24 cellular contexts compared by ENCODE assay signal in genomic region chr12:32229971-32230606, GRCh38.
DNase-seq lines count a peak whose midpoint lies in the region; ATAC-seq and TF ChIP-seq lines count a peak whose summit lies in the region.
"Had no signal": no experiment of that assay in that cellular context is flagged by ENCODE, and none has a peak within 500 bp of the region (broad histone marks: within the 10 kb centered on the region; RNA-seq: fewer than 3 reads in every experiment).

No MANE protein-coding gene starts in this region.

- H3K27ac ChIP-seq in DOHH2 (ENCODE audit: low read depth, low read length) (peak overlapping the region; percentile 26), neural cell (ENCODE audit: low read length) (peak overlapping the region; percentile 53)
- H3K27ac ChIP-seq: PC-9, SJCRH30 had no signal

- peaks cover 10% of the 10 kb centered on the region for H3K36me3 Mint-ChIP-seq in WTC11
- H3K36me3 Mint-ChIP-seq in activated T-helper 1 cell treated with anti-CD3 and anti-CD28 coated beads, Interleukin-12 subunit alpha, Interleukin-12 subunit beta, Interleukin-2, Interleukin-4 antibody, amounts not matched to agents 30 ng/mL and 10 ng/mL and 1 ng/mL, durations not matched to agents 14 hours and 24 hours and 36 hours (ENCODE audit: low read depth) = no peaks in the 10 kb centered on the region
- peaks cover 0 to 10% (median 3%) of the 10 kb centered on the region in 3 donors for H3K36me3 Mint-ChIP-seq in naive thymus-derived CD8-positive, alpha-beta T cell

- H3K9me2 ChIP-seq in DOHH2 (replicated peaks; ENCODE audit: control insufficient read depth, low read length) = no peaks in the 10 kb centered on the region
- no peaks in the 10 kb centered on the region for H3K9me2 ChIP-seq in neural cell (ENCODE audit: insufficient read depth, low read length)

- H3K27me3 Mint-ChIP-seq in WTC11 (ENCODE audit: low read depth) = no peaks in the 10 kb centered on the region
- no peaks in the 10 kb centered on the region for H3K27me3 Mint-ChIP-seq in activated T-helper 1 cell treated with anti-CD3 and anti-CD28 coated beads, Interleukin-12 subunit alpha, Interleukin-12 subunit beta, Interleukin-2, Interleukin-4 antibody, amounts not matched to agents 30 ng/mL and 10 ng/mL and 1 ng/mL, durations not matched to agents 14 hours and 24 hours and 36 hours (ENCODE audit: insufficient read depth)
- no peaks in the 10 kb centered on the region for H3K27me3 Mint-ChIP-seq in naive thymus-derived CD8-positive, alpha-beta T cell
- H3K27me3 Mint-ChIP-seq: B cell; CD8-positive, alpha-beta memory T cell; T-cell had no signal

- H3K27me3 ChIP-seq in DOHH2 (ENCODE audit: control insufficient read depth, low read length) (no peaks in the 10 kb centered on the region), neural cell (ENCODE audit: insufficient read depth, low read depth, low read length) (no peaks in the 10 kb centered on the region)
- H3K27me3 ChIP-seq: SJCRH30 had no signal

- DNase-seq in NCI-H524 (lab: John Stamatoyannopoulos, UW) (peak; percentile 29 to 71), WTC11 (ENCODE audit: low spot score) (no peak), left colon (no peak)
- no peak for DNase-seq in activated T-helper 1 cell treated with anti-CD3 and anti-CD28 coated beads, Interleukin-12 subunit alpha, Interleukin-12 subunit beta, Interleukin-2, Interleukin-4 antibody, amounts not matched to agents 30 ng/mL and 10 ng/mL and 1 ng/mL, durations not matched to agents 14 hours and 24 hours and 36 hours (ENCODE audit: low spot score)
- no peak for DNase-seq in naive thymus-derived CD8-positive, alpha-beta T cell
- DNase-seq: CD8-positive, alpha-beta memory T cell; DMS153; HCEC 1CT; IMR-90; KG1; NCI-H1048; NCI-H2029 treated with DMSO at 0.1 percent for 48 hours; NCI-H226; NCI-H510A; NCI-H774; PC-9; T-cell had no signal

- intact Hi-C loops in activated T-helper 1 cell treated with anti-CD3 and anti-CD28 coated beads, Interleukin-12 subunit alpha, Interleukin-12 subunit beta, Interleukin-2, Interleukin-4 antibody, amounts not matched to agents 30 ng/mL and 10 ng/mL and 1 ng/mL, durations not matched to agents 14 hours and 24 hours and 36 hours (cut with micrococcal nuclease) = no loop called here
- intact Hi-C loops in left colon (cut with DNase I, micrococcal nuclease) = no loop called here

- H3K4me3 Mint-ChIP-seq in WTC11 = no peak overlapping the region
- H3K4me3 Mint-ChIP-seq in activated T-helper 1 cell treated with anti-CD3 and anti-CD28 coated beads, Interleukin-12 subunit alpha, Interleukin-12 subunit beta, Interleukin-2, Interleukin-4 antibody, amounts not matched to agents 30 ng/mL and 10 ng/mL and 1 ng/mL, durations not matched to agents 14 hours and 24 hours and 36 hours = no peak overlapping the region
- no peak overlapping the region for H3K4me3 Mint-ChIP-seq in naive thymus-derived CD8-positive, alpha-beta T cell
- H3K4me3 Mint-ChIP-seq: B cell; CD14-positive monocyte; CD8-positive, alpha-beta memory T cell; T-cell had no signal

- TF ChIP-seq EP300 in neural cell (conservative IDR thresholded peaks at IDR 0.05; ENCODE audit: poor library complexity, severe bottlenecking) = no peak

- H3K4me1 Mint-ChIP-seq in WTC11 = peaks cover 3% of the 10 kb centered on the region
- H3K4me1 Mint-ChIP-seq in activated T-helper 1 cell treated with anti-CD3 and anti-CD28 coated beads, Interleukin-12 subunit alpha, Interleukin-12 subunit beta, Interleukin-2, Interleukin-4 antibody, amounts not matched to agents 30 ng/mL and 10 ng/mL and 1 ng/mL, durations not matched to agents 14 hours and 24 hours and 36 hours (ENCODE audit: low read depth) = no peaks in the 10 kb centered on the region
- no peaks in the 10 kb centered on the region for H3K4me1 Mint-ChIP-seq in naive thymus-derived CD8-positive, alpha-beta T cell
- H3K4me1 Mint-ChIP-seq: B cell; CD14-positive monocyte; CD8-positive, alpha-beta memory T cell; T-cell had no signal

- H3K9me3 ChIP-seq in DOHH2 (ENCODE audit: control insufficient read depth, insufficient read depth, low read length) (no peaks in the 10 kb centered on the region), neural cell (ENCODE audit: low read length) (no peaks in the 10 kb centered on the region)
- H3K9me3 ChIP-seq: SJCRH30 had no signal

- peaks cover 54% of the 10 kb centered on the region for H3K4me1 ChIP-seq in DOHH2 (ENCODE audit: control insufficient read depth, low read length)
- H3K4me1 ChIP-seq: SJCRH30 had no signal

- ATAC-seq in WTC11 = peak; percentile 22; the same call in 1 of the 2 replicates
- no peak for ATAC-seq in left colon
- ATAC-seq in naive thymus-derived CD8-positive, alpha-beta T cell = no peak
- ATAC-seq: Right ventricle myocardium inferior, SK-N-SH treated with all-trans-retinoic acid at 6 μM for 48 hours, T-cell had no signal

- CTCF ChIA-PET in WTC11 (lab: Charles Lee) = no interaction called here

- H3K27ac Mint-ChIP-seq in WTC11 = no peak overlapping the region
- no peak overlapping the region for H3K27ac Mint-ChIP-seq in activated T-helper 1 cell treated with anti-CD3 and anti-CD28 coated beads, Interleukin-12 subunit alpha, Interleukin-12 subunit beta, Interleukin-2, Interleukin-4 antibody, amounts not matched to agents 30 ng/mL and 10 ng/mL and 1 ng/mL, durations not matched to agents 14 hours and 24 hours and 36 hours
- H3K27ac Mint-ChIP-seq in naive thymus-derived CD8-positive, alpha-beta T cell = no peak overlapping the region
- H3K27ac Mint-ChIP-seq: B cell; CD14-positive monocyte; CD8-positive, alpha-beta memory T cell; T-cell had no signal

- TF ChIP-seq CTCF in DOHH2 (IDR thresholded peaks at IDR 0.05; ENCODE audit: low read depth, low read length, poor library complexity, severe bottlenecking) (no peak), WTC11 (IDR thresholded peaks at IDR 0.05) (no peak), neural cell (IDR thresholded peaks at IDR 0.05; ENCODE audit: poor library complexity, severe bottlenecking) (no peak)

- H4K20me1 ChIP-seq in DOHH2 (ENCODE audit: control insufficient read depth, insufficient read depth, low read depth, low read length) (no peaks in the 10 kb centered on the region), neural cell (ENCODE audit: insufficient read depth) (no peaks in the 10 kb centered on the region)

- H2AFZ ChIP-seq in neural cell (ENCODE audit: low read depth, low read length) = no peak overlapping the region
- H2AFZ ChIP-seq: PC-9 had no signal

- H3K9me3 Mint-ChIP-seq in WTC11 = no peaks in the 10 kb centered on the region
- no peaks in the 10 kb centered on the region for H3K9me3 Mint-ChIP-seq in activated T-helper 1 cell treated with anti-CD3 and anti-CD28 coated beads, Interleukin-12 subunit alpha, Interleukin-12 subunit beta, Interleukin-2, Interleukin-4 antibody, amounts not matched to agents 30 ng/mL and 10 ng/mL and 1 ng/mL, durations not matched to agents 14 hours and 24 hours and 36 hours
- H3K9me3 Mint-ChIP-seq in naive thymus-derived CD8-positive, alpha-beta T cell = no peaks in the 10 kb centered on the region
- H3K9me3 Mint-ChIP-seq: CD8-positive, alpha-beta memory T cell; T-cell had no signal

- H3K79me2 ChIP-seq in DOHH2 (ENCODE audit: control insufficient read depth, low read length) (peaks cover 36% of the 10 kb centered on the region), neural cell (replicated peaks; ENCODE audit: insufficient read depth, low read length) (no peaks in the 10 kb centered on the region)

- peak overlapping the region; percentile 6; the same call in 1 of the 2 replicates for H3K4me3 ChIP-seq in DOHH2 (ENCODE audit: low read length)
- H3K4me3 ChIP-seq in neural cell (ENCODE audit: low read length) = peak overlapping the region; percentile 11
- H3K4me3 ChIP-seq: PC-9, SJCRH30 had no signal

- H3K36me3 ChIP-seq in DOHH2 (ENCODE audit: control insufficient read depth, low read length) = peaks cover 35% of the 10 kb centered on the region
- H3K36me3 ChIP-seq in neural cell (ENCODE audit: insufficient read depth, low read length) = peaks cover 10% of the 10 kb centered on the region
- H3K36me3 ChIP-seq: SJCRH30 had no signal

- no peak for TF ChIP-seq RAD21 in neural cell (conservative IDR thresholded peaks at IDR 0.05)

- H3F3A ChIP-seq in DOHH2 (ENCODE audit: control insufficient read depth, insufficient read depth) (no peaks in the 10 kb centered on the region), neural cell (ENCODE audit: insufficient read depth, low read length, poor library complexity, severe bottlenecking) (no peaks in the 10 kb centered on the region)

- POLR2A ChIA-PET in WTC11 (lab: Charles Lee) = no interaction called here
- POLR2A ChIA-PET in naive thymus-derived CD8-positive, alpha-beta T cell (lab: Charles Lee) = no interaction called here

- H3K9ac ChIP-seq in neural cell (ENCODE audit: low read length) = no peak overlapping the region

- peak overlapping the region; percentile 51 for H3K4me2 ChIP-seq in DOHH2 (ENCODE audit: low read length)
- no peak overlapping the region for H3K4me2 ChIP-seq in neural cell (ENCODE audit: low read length)
- H3K4me2 ChIP-seq: PC-9 had no signal

TF ChIP-seq in WTC11, 78 proteins besides CTCF, POLR2A, EP300 and RAD21:
- no peak for TF ChIP-seq GTF2I (CRISPR knock-in tag; conservative IDR thresholded peaks at IDR 0.05)
- 0 out of 2 replicates have a peak, but pooled peaks have one; percentile 44 for TF ChIP-seq ZNF317 (CRISPR knock-in tag; IDR thresholded peaks at IDR 0.05; ENCODE audit: borderline replicate concordance, low read depth)

TF ChIP-seq in neural cell, 6 proteins besides CTCF, POLR2A, EP300 and RAD21 (continues in another document):
- TF ChIP-seq POLR2AphosphoS5 (IDR thresholded peaks at IDR 0.05) (no peak), EZH2 (IDR thresholded peaks at IDR 0.05; ENCODE audit: borderline replicate concordance, insufficient read depth, low read length, poor library complexity, severe bottlenecking) (no peak)

Comparison
In these comparisons a context has a peak if more than half of its experiments do, and no peak if none do; other contexts are left out.
1. DNase-seq: peak in NCI-H524 (2 of 2); none in WTC11 (single experiment), activated T-helper 1 cell treated with anti-CD3 and anti-CD28 coated beads, Interleukin-12 subunit alpha, Interleukin-12 subunit beta, Interleukin-2, Interleukin-4 antibody, amounts not matched to agents 30 ng/mL and 10 ng/mL and 1 ng/mL, durations not matched to agents 14 hours and 24 hours and 36 hours (single experiment), left colon (0 of 2) and naive thymus-derived CD8-positive, alpha-beta T cell (0 of 10).